22 cellular contexts compared by ENCODE assay signal in the genomic region with DNA sequence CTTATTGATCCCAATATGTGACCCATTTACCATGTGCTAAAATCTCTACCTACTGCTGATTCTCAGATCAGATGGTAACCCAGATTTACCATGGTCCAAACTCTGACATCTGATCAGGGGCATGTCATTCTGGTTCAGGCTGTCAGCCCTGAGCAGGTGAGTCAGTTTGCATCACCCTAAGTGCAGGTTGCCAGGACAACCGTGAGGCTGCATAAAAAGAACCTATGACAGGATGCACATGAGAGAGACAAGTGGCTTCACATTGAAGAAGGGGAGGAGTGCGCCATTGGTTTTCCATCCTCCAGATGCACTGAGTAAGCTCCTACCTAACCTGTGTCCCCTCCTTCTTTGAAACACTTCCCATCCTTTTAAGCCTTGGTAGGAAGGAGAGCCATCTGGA. TPM values are rescaled to one million over a fixed set of nuclear protein-coding genes. Genes with fewer than 3 reads are reported as not detected.
DNase-seq lines count a peak whose midpoint lies in the region; ATAC-seq and TF ChIP-seq lines count a peak whose summit lies in the region.
"Had no signal": no experiment of that assay in that cellular context is flagged by ENCODE, and none has a peak within 500 bp of the region (broad histone marks: within the 10 kb centered on the region; RNA-seq: fewer than 3 reads in every experiment).

No MANE protein-coding gene starts in this region.

- H2AFZ ChIP-seq in neuronal stem cell (ENCODE audit: low read length) = no peak overlapping the region

- no peaks in the 10 kb centered on the region for H3K27me3 ChIP-seq in neuronal stem cell (ENCODE audit: control insufficient read depth in 3 of 3, insufficient read depth in 3 of 3, low read depth in 1 of 3, low read length in 3 of 3)
- H3K27me3 ChIP-seq: MG63 had no signal

- H3K27ac ChIP-seq in neuronal stem cell (replicated peaks; ENCODE audit: low read length) = no peak overlapping the region
- H3K27ac ChIP-seq: coronary artery, esophagus muscularis mucosa, stomach had no signal

- peak; percentile 27 for ATAC-seq in activated CD8-positive, alpha-beta memory T cell treated with anti-CD3 and anti-CD28 coated beads, Interleukin-2, amount 10 ng/mL, durations not matched to agents 7 days and 5 days
- ATAC-seq in GM21717 (IDR thresholded peaks at IDR 0.05; ENCODE audit: unreplicated experiment) (no peak), natural killer cell (no peak)
- ATAC-seq: Panc1, WTC11 had no signal

- intact Hi-C loops in natural killer cell (cut with micrococcal nuclease) = no loop called here

- WGBS in neuronal stem cell (ENCODE audit: extremely low coverage in 2 of 2, insufficient read length in 2 of 2, insufficient replicate concordance in 1 of 2), 2 donors = no CpG with 5 or more reads among the region's 2 CpGs

- no peaks in the 10 kb centered on the region for H3K4me1 Mint-ChIP-seq in activated CD8-positive, alpha-beta memory T cell treated with anti-CD3 and anti-CD28 coated beads, Interleukin-2, amount 10 ng/mL, durations not matched to agents 7 days and 5 days
- H3K4me1 Mint-ChIP-seq in natural killer cell = peaks cover 0 to 4% of the 10 kb centered on the region in 2 donors

- H3K36me3 ChIP-seq in neuronal stem cell (replicated peaks in 1 of 2; ENCODE audit: control insufficient read depth in 2 of 2, insufficient read depth in 2 of 2, low read length in 2 of 2) = no peaks in the 10 kb centered on the region
- H3K36me3 ChIP-seq: esophagus muscularis mucosa, MG63, stomach had no signal

- H3K18ac ChIP-seq in neuronal stem cell (ENCODE audit: low read length) = no peak overlapping the region

- H4K8ac ChIP-seq in neuronal stem cell (ENCODE audit: low read depth, low read length) = no peak overlapping the region

- H3K4me1 ChIP-seq in neuronal stem cell (ENCODE audit: control insufficient read depth in 2 of 2, insufficient read depth in 1 of 2, low read depth in 1 of 2, low read length in 2 of 2) = no peaks in the 10 kb centered on the region
- H3K4me1 ChIP-seq: esophagus muscularis mucosa had no signal

- H3K9me3 Mint-ChIP-seq in activated CD8-positive, alpha-beta memory T cell treated with anti-CD3 and anti-CD28 coated beads, Interleukin-2, amount 10 ng/mL, durations not matched to agents 7 days and 5 days (ENCODE audit: low read depth) = no peaks in the 10 kb centered on the region
- no peaks in the 10 kb centered on the region for H3K9me3 Mint-ChIP-seq in natural killer cell

- no peaks in the 10 kb centered on the region for H3K79me1 ChIP-seq in neuronal stem cell (ENCODE audit: low read depth, low read length)

- no peak overlapping the region for H3K9ac ChIP-seq in neuronal stem cell (ENCODE audit: low read depth, low read length, poor library complexity)

- H3K4me2 ChIP-seq in neuronal stem cell (ENCODE audit: insufficient read depth, low read length, poor library complexity, severe bottlenecking) = no peak overlapping the region

- H3K36me3 Mint-ChIP-seq in activated CD8-positive, alpha-beta memory T cell treated with anti-CD3 and anti-CD28 coated beads, Interleukin-2, amount 10 ng/mL, durations not matched to agents 7 days and 5 days = no peaks in the 10 kb centered on the region
- no peaks in the 10 kb centered on the region for H3K36me3 Mint-ChIP-seq in natural killer cell

- H3K27me3 Mint-ChIP-seq in activated CD8-positive, alpha-beta memory T cell treated with anti-CD3 and anti-CD28 coated beads, Interleukin-2, amount 10 ng/mL, durations not matched to agents 7 days and 5 days = peaks cover 35% of the 10 kb centered on the region
- H3K27me3 Mint-ChIP-seq in natural killer cell (ENCODE audit: low read depth in 2 of 2) = peaks cover 17 to 33% of the 10 kb centered on the region in 2 donors

- no peak overlapping the region for H2BK15ac ChIP-seq in neuronal stem cell (ENCODE audit: low read length)

- TF ChIP-seq CTCF in natural killer cell (IDR thresholded peaks at IDR 0.05) = no peak

- CTCF ChIA-PET in activated CD8-positive, alpha-beta memory T cell treated with anti-CD3 and anti-CD28 coated beads, Interleukin-2, amount 10 ng/mL, durations not matched to agents 7 days and 5 days (lab: Charles Lee) = no interaction called here

- H3K23ac ChIP-seq in neuronal stem cell (ENCODE audit: low read depth, low read length, poor library complexity) = no peak overlapping the region

- no peak overlapping the region for H2BK12ac ChIP-seq in neuronal stem cell (ENCODE audit: low read length)

- H3K4me3 ChIP-seq in neuronal stem cell (ENCODE audit: low read length in 2 of 2) = no peak overlapping the region
- H3K4me3 ChIP-seq: coronary artery, esophagus muscularis mucosa, MG63, stomach had no signal

- in situ Hi-C loops in ACHN (cut with HindIII; ENCODE audit: low pct_ligation_motif_present, low pct_unique_long_range_greater_than_20kb, low sequenced_read_pairs) = no loop called here

- no peak overlapping the region for H3K4ac ChIP-seq in neuronal stem cell (ENCODE audit: low read length)

- DNase-seq in activated CD8-positive, alpha-beta memory T cell treated with anti-CD3 and anti-CD28 coated beads, Interleukin-2, amount 10 ng/mL, durations not matched to agents 7 days and 5 days = no peak
- no peak for DNase-seq in activated CD8-positive, alpha-beta memory T cell treated with anti-CD3 and anti-CD28 coated beads for 24 hours
- DNase-seq in NCI-H146 treated with DMSO at 0.1 percent for 48 hours (lab: John Stamatoyannopoulos, UW; ENCODE audit: unreplicated experiment) (peak; percentile 22), neuronal stem cell (ENCODE audit: low spot score) (no peak), ACHN (no peak), natural killer cell (no peak)
- peak; percentile 21 for DNase-seq in activated naive CD4-positive, alpha-beta T cell treated with anti-CD3 and anti-CD28 coated beads, Interleukin-2, amount 50 U/mL, for 16 hours
- DNase-seq: activated T-cell treated with anti-CD3 and anti-CD28 coated beads, Interleukin-2, amount 50 U/mL, for 48 hours; AML-193; DMS 273 treated with DMSO at 0.1 percent for 48 hours; islet precursor cell; MG63; NCI-H446; SW 1271 had no signal

- no peak overlapping the region for H2BK5ac ChIP-seq in neuronal stem cell (ENCODE audit: low read length)

- no peak overlapping the region for H2BK120ac ChIP-seq in neuronal stem cell (ENCODE audit: low read depth, low read length)

- peaks cover 0 to 9% of the 10 kb centered on the region in 2 donors for H3K9me3 ChIP-seq in neuronal stem cell (replicated peaks in 1 of 2; ENCODE audit: control insufficient read depth in 2 of 2, insufficient read depth in 1 of 2, low read depth in 1 of 2, low read length in 2 of 2)
- H3K9me3 ChIP-seq: esophagus muscularis mucosa, MG63 had no signal

- H3K27ac Mint-ChIP-seq in activated CD8-positive, alpha-beta memory T cell treated with anti-CD3 and anti-CD28 coated beads, Interleukin-2, amount 10 ng/mL, durations not matched to agents 7 days and 5 days = no peak overlapping the region
- no peak overlapping the region for H3K27ac Mint-ChIP-seq in natural killer cell
- H3K27ac Mint-ChIP-seq: mesothelial cell of epicardium, WTC11 had no signal

- H2AK5ac ChIP-seq in neuronal stem cell (ENCODE audit: low read depth, low read length) = no peak overlapping the region

- no peak overlapping the region for H4K91ac ChIP-seq in neuronal stem cell (ENCODE audit: low read depth, low read length, poor library complexity)

- peak overlapping the region; percentile 27 for H3K14ac ChIP-seq in neuronal stem cell (ENCODE audit: low read length)

- no peak overlapping the region for H3K4me3 Mint-ChIP-seq in activated CD8-positive, alpha-beta memory T cell treated with anti-CD3 and anti-CD28 coated beads, Interleukin-2, amount 10 ng/mL, durations not matched to agents 7 days and 5 days
- no peak overlapping the region for H3K4me3 Mint-ChIP-seq in natural killer cell
- H3K4me3 Mint-ChIP-seq: mesothelial cell of epicardium, WTC11 had no signal

RNA-seq across cellular contexts. Expression of gene PRSS3, which starts 0.8 kb away (rescaled TPM):
- not detected for total RNA-seq in activated CD8-positive, alpha-beta memory T cell treated with anti-CD3 and anti-CD28 coated beads, Interleukin-2, amount 10 ng/mL, durations not matched to agents 7 days and 5 days
- polyA plus RNA-seq in neuronal stem cell (2013, experiment 1 of 2) = 0.06 TPM
- not detected for polyA plus RNA-seq in neuronal stem cell (2013, experiment 2 of 2)
- 1 to 10 TPM in 1 of 3 donors, not detected in 2; 3.4 TPM for total RNA-seq in natural killer cell
- total RNA-seq: mesothelial cell of epicardium, urinary bladder had no signal

RNA-seq across cellular contexts. Expression of gene UBE2R2, which starts 22.4 kb away (rescaled TPM):
- total RNA-seq in activated CD8-positive, alpha-beta memory T cell treated with anti-CD3 and anti-CD28 coated beads, Interleukin-2, amount 10 ng/mL, durations not matched to agents 7 days and 5 days = 10 to 100 TPM; 30.8 to 31.0 TPM
- polyA plus RNA-seq in neuronal stem cell (2013, experiment 1 of 2) = 133 TPM
- 136 TPM for polyA plus RNA-seq in neuronal stem cell (2013, experiment 2 of 2)
- 10 to 100 TPM; 31.2 to 36.0 (median 31.9) TPM for total RNA-seq in natural killer cell

Comparison
In these comparisons a context has a peak if more than half of its experiments do, and no peak if none do; other contexts are left out.
1. DNase-seq: peak in NCI-H146 treated with DMSO at 0.1 percent for 48 hours (single experiment) and activated naive CD4-positive, alpha-beta T cell treated with anti-CD3 and anti-CD28 coated beads, Interleukin-2, amount 50 U/mL, for 16 hours (single experiment); none in activated CD8-positive, alpha-beta memory T cell treated with anti-CD3 and anti-CD28 coated beads, Interleukin-2, amount 10 ng/mL, durations not matched to agents 7 days and 5 days (single experiment), activated CD8-positive, alpha-beta memory T cell treated with anti-CD3 and anti-CD28 coated beads for 24 hours (single experiment), neuronal stem cell (single experiment), ACHN (single experiment) and natural killer cell (single experiment).